8 cellular contexts compared by ENCODE assay signal in genomic region chr1:243205028-243205501, GRCh38. TPM values are rescaled to one million over a fixed set of nuclear protein-coding genes. Genes with fewer than 3 reads are reported as not detected.
DNase-seq lines count a peak whose midpoint lies in the region; ATAC-seq and TF ChIP-seq lines count a peak whose summit lies in the region.
"Not testable (repeated sequence)": the region's sequence is repeated elsewhere in the genome, so short reads cannot be mapped to it uniquely, and the experiment has no call there.

No MANE protein-coding gene starts in this region.

- not testable (repeated sequence) for H3K9me3 ChIP-seq in Karpas-422 (ENCODE audit: low read length); skeletal muscle satellite cell (replicated peaks; ENCODE audit: low read length)

- not testable (repeated sequence) for H3K4me3 Mint-ChIP-seq in chondrocyte (ENCODE audit: unreplicated experiment)

- not testable (repeated sequence) for H3K27me3 ChIP-seq in ACC112 (ENCODE audit: insufficient read depth, low read length); Karpas-422 (ENCODE audit: low read length); skeletal muscle satellite cell (ENCODE audit: control insufficient read depth, insufficient read depth, low read length)

- H3K4me1 Mint-ChIP-seq in chondrocyte (ENCODE audit: low read depth) = peaks cover 30% of the 10 kb centered on the region

- H3K4me1 ChIP-seq in ACC112 (ENCODE audit: control insufficient read depth, insufficient read depth, low read length, unreplicated experiment); Karpas-422 (ENCODE audit: low read length); skeletal muscle satellite cell (ENCODE audit: control insufficient read depth, insufficient read depth, low read length): not testable (repeated sequence)

- not testable (repeated sequence) for H3K9me3 Mint-ChIP-seq in chondrocyte (ENCODE audit: low read depth)

- TF ChIP-seq CTCF in chondrocyte (IDR thresholded peaks at IDR 0.05) = not testable (repeated sequence)

- not testable (repeated sequence) for H3K36me3 ChIP-seq in ACC112 (ENCODE audit: insufficient read depth, low read length); Karpas-422 (ENCODE audit: insufficient read depth, low read length); skeletal muscle satellite cell (ENCODE audit: insufficient read depth, low read length)

- not testable (repeated sequence) for H2AFZ ChIP-seq in ACC112 (ENCODE audit: low read length, unreplicated experiment); Karpas-422 (ENCODE audit: low read length)

- H3K4me2 ChIP-seq in Karpas-422 (ENCODE audit: low read depth, low read length, poor library complexity, severe bottlenecking) = not testable (repeated sequence)
- H3K4me2 ChIP-seq in skeletal muscle satellite cell (ENCODE audit: low read length) = peak overlapping the region; percentile 41

- H3K79me2 ChIP-seq in ACC112 (ENCODE audit: control insufficient read depth, insufficient read depth, low read length, unreplicated experiment) = peaks cover 11% of the 10 kb centered on the region
- peaks cover 16% of the 10 kb centered on the region; the same call in 1 of the 2 replicates for H3K79me2 ChIP-seq in Karpas-422 (ENCODE audit: low read length)

- peak; percentile 99 for ATAC-seq in SK-N-SH treated with all-trans-retinoic acid at 6 μM for 48 hours

- not testable (repeated sequence) for H3K9me2 ChIP-seq in Karpas-422 (replicated peaks; ENCODE audit: insufficient read depth, low read length)

- H3K27ac ChIP-seq in ACC112 (ENCODE audit: low read depth, low read length) = peak overlapping the region; percentile 66
- not testable (repeated sequence) for H3K27ac ChIP-seq in Karpas-422 (ENCODE audit: low read length)

- not testable (repeated sequence) for H3K27me3 Mint-ChIP-seq in chondrocyte (ENCODE audit: low read depth)

- H3K9ac ChIP-seq in Karpas-422 (ENCODE audit: low read length); skeletal muscle satellite cell (ENCODE audit: low read depth, low read length): not testable (repeated sequence)

- not testable (repeated sequence) for H3K4me3 ChIP-seq in ACC112 (ENCODE audit: low read depth, low read length); Karpas-422 (ENCODE audit: low read length); skeletal muscle satellite cell (ENCODE audit: low read length)

- not testable (repeated sequence) for H4K20me1 ChIP-seq in Karpas-422 (ENCODE audit: insufficient read depth, low read depth, low read length)

- not testable (repeated sequence) for H3K36me3 Mint-ChIP-seq in chondrocyte (ENCODE audit: low read depth)

- peak; percentile 43 for DNase-seq in GM04504 (ENCODE audit: low read depth)
- DNase-seq in Karpas-422 = peak; percentile 5
- DNase-seq in chondrocyte (ENCODE audit: low spot score) = not testable (repeated sequence)
- peak; percentile 58 for DNase-seq in glomerular visceral epithelial cell (ENCODE audit: extremely low spot score)
- peak; percentile 69 for DNase-seq in kidney tubule cell (ENCODE audit: low spot score)

- H3K27ac Mint-ChIP-seq in chondrocyte (ENCODE audit: unreplicated experiment) = peak overlapping the region; percentile 66

TF ChIP-seq in SK-N-SH treated with all-trans-retinoic acid at 6 μM for 48 hours, 23 proteins besides CTCF, POLR2A, EP300 and RAD21:
- peak; percentile 30; the same call in 1 of the 2 replicates for TF ChIP-seq ISL1 (CRISPR knock-in tag; IDR thresholded peaks at IDR 0.05)

RNA-seq across cellular contexts. Expression of gene CEP170, which starts 50.0 kb away (rescaled TPM):
- total RNA-seq in Karpas-422 (2014; rRNA removed; shearing (Covaris generic); ENCODE audit: low replicate concordance) = 87.3 and 124 TPM in 2 replicates
- total RNA-seq in chondrocyte = 101 to 109 TPM (median 108 TPM) in 3 replicates
- 105 and 122 TPM in 2 replicates for total RNA-seq in skeletal muscle satellite cell (2012; rRNA removed)

RNA-seq across cellular contexts. Expression of gene SDCCAG8, which starts 50.8 kb away (rescaled TPM):
- 36.6 and 41.0 TPM in 2 replicates for total RNA-seq in Karpas-422 (2014; rRNA removed; shearing (Covaris generic); ENCODE audit: low replicate concordance)
- total RNA-seq in chondrocyte = 19.8 to 26.5 TPM (median 24.9 TPM) in 3 replicates
- 40.2 and 43.9 TPM in 2 replicates for total RNA-seq in skeletal muscle satellite cell (2012; rRNA removed)
